In the genomic region with DNA sequence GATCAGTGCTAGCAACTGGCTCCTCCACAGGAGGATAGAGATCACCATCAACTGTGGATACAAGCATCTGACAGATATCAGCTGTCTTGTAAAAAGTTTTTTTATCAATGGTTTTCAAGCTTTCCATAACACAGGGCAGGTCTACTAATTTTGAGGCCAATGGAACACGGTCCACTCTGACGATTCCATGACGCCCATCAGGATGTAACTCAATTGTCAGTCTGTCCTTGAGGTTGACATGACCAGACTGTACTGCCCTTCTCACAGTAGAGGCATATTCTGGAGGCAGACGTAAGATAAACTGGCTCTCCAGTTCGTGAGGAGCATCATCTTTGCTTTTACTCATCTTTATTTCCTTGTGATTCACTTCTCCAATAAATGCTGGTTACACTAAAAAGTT, we compare ENCODE assay signal across 2 cellular contexts.
TF ChIP-seq lines count a peak whose summit lies in the region.

No MANE protein-coding gene starts in this region.

TF ChIP-seq in A549, 52 proteins besides CTCF, POLR2A, EP300 and RAD21:
- TF ChIP-seq PHF8 (IDR thresholded peaks at IDR 0.05; ENCODE audit: borderline replicate concordance, low read depth) (no peak), ZNF302 (CRISPR knock-in tag; IDR thresholded peaks at IDR 0.05) (no peak), EHMT2 (IDR thresholded peaks at IDR 0.05; ENCODE audit: low read depth) (no peak), HOXB13 (CRISPR knock-in tag; IDR thresholded peaks at IDR 0.05; ENCODE audit: low read depth) (no peak), RNF2 (IDR thresholded peaks at IDR 0.05; ENCODE audit: borderline replicate concordance, low read depth) (no peak), TP53 (CRISPR knock-in tag; IDR thresholded peaks at IDR 0.05) (no peak), RFX5 (IDR thresholded peaks at IDR 0.05) (no peak), JUN (IDR thresholded peaks at IDR 0.05) (no peak), EHF (CRISPR knock-in tag; IDR thresholded peaks at IDR 0.05) (no peak), FOXS1 (CRISPR knock-in tag; IDR thresholded peaks at IDR 0.05) (no peak), KDM5A (IDR thresholded peaks at IDR 0.05) (no peak)
- TF ChIP-seq, protein P1, sequence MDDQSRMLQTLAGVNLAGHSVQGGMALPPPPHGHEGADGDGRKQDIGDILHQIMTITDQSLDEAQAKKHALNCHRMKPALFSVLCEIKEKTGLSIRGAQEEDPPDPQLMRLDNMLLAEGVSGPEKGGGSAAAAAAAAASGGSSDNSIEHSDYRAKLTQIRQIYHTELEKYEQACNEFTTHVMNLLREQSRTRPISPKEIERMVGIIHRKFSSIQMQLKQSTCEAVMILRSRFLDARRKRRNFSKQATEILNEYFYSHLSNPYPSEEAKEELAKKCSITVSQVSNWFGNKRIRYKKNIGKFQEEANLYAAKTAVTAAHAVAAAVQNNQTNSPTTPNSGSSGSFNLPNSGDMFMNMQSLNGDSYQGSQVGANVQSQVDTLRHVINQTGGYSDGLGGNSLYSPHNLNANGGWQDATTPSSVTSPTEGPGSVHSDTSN (IDR thresholded peaks at IDR 0.05) = no peak
- TF ChIP-seq, protein P2, sequence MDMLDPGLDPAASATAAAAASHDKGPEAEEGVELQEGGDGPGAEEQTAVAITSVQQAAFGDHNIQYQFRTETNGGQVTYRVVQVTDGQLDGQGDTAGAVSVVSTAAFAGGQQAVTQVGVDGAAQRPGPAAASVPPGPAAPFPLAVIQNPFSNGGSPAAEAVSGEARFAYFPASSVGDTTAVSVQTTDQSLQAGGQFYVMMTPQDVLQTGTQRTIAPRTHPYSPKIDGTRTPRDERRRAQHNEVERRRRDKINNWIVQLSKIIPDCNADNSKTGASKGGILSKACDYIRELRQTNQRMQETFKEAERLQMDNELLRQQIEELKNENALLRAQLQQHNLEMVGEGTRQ (IDR thresholded peaks at IDR 0.05) = no peak
- TF ChIP-seq, protein P3, sequence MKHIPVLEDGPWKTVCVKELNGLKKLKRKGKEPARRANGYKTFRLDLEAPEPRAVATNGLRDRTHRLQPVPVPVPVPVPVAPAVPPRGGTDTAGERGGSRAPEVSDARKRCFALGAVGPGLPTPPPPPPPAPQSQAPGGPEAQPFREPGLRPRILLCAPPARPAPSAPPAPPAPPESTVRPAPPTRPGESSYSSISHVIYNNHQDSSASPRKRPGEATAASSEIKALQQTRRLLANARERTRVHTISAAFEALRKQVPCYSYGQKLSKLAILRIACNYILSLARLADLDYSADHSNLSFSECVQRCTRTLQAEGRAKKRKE (CRISPR knock-in tag; IDR thresholded peaks at IDR 0.05; ENCODE audit: low read depth) = no peak
- TF ChIP-seq, protein P4, sequence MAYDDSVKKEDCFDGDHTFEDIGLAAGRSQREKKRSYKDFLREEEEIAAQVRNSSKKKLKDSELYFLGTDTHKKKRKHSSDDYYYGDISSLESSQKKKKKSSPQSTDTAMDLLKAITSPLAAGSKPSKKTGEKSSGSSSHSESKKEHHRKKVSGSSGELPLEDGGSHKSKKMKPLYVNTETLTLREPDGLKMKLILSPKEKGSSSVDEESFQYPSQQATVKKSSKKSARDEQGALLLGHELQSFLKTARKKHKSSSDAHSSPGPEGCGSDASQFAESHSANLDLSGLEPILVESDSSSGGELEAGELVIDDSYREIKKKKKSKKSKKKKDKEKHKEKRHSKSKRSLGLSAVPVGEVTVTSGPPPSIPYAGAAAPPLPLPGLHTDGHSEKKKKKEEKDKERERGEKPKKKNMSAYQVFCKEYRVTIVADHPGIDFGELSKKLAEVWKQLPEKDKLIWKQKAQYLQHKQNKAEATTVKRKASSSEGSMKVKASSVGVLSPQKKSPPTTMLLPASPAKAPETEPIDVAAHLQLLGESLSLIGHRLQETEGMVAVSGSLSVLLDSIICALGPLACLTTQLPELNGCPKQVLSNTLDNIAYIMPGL (CRISPR knock-in tag; IDR thresholded peaks at IDR 0.05; ENCODE audit: borderline replicate concordance) = no peak

TF ChIP-seq in IMR-90, 13 proteins besides CTCF, POLR2A, EP300 and RAD21:
- TF ChIP-seq, protein P2 (IDR thresholded peaks at IDR 0.05; ENCODE audit: low read depth, low read length) = no peak
- TF ChIP-seq MXI1 (IDR thresholded peaks at IDR 0.05; ENCODE audit: borderline replicate concordance, low read depth, low read length) = no peak
- no peak for TF ChIP-seq CHD1 (IDR thresholded peaks at IDR 0.05; ENCODE audit: low read depth, low read length)
- TF ChIP-seq CEBPB (IDR thresholded peaks at IDR 0.05; ENCODE audit: low read depth, low read length) = no peak
- no peak for TF ChIP-seq RFX5 (IDR thresholded peaks at IDR 0.05; ENCODE audit: low read depth, low read length)
- no peak for TF ChIP-seq MAFK (IDR thresholded peaks at IDR 0.05; ENCODE audit: low read depth, low read length)
